Comparison of ENCODE assay signal across 1 cellular context in the genomic region with DNA sequence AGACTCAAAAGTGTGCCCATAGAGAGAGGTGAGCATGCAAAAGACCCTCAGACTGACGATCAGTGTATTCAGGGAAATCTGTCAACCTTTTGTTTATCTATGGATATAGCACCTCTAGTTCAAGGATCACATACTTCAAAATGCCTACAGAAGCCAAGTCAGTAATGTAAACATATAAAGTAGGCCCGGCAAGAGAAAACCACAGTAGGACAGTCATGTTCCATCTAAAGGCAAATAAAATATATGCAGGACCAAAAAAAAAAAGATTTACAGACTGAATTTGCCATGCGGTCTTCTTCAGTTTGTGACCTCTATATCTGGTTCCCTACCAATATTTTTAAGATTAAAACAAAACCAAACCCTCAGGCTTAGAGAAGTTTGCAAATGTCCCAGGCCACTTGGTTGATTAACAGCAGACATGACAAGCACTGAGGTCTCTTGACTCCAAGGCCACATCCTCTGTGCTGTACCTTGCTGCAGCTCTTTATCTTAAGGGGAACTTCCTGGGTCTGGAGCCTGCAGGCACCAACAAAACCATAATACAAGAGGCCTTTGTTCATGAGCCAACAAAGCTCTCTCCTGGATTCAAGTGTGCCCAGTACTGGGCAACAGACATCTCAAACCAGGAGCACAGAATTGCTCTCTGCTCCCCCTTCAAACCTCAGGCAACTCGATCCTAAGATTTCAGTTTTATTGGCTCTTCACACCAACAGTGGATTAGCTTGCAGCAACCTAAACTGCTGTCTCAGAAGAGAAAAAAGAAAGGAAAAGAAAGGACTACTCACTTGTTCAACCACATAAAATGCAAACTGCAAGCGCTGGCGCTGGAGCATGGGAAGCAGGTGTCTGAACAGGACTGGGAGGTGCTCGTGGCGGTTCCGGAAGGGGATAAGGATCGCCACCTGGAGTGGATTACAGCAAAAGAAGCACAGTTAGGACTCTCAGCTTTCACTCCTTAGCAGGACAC.
TF ChIP-seq lines count a peak whose summit lies in the region.

No MANE protein-coding gene starts in this region.

TF ChIP-seq in HepG2, 621 proteins besides CTCF, POLR2A, EP300 and RAD21 (continued from another document and continues in another):
- TF ChIP-seq, protein P1, sequence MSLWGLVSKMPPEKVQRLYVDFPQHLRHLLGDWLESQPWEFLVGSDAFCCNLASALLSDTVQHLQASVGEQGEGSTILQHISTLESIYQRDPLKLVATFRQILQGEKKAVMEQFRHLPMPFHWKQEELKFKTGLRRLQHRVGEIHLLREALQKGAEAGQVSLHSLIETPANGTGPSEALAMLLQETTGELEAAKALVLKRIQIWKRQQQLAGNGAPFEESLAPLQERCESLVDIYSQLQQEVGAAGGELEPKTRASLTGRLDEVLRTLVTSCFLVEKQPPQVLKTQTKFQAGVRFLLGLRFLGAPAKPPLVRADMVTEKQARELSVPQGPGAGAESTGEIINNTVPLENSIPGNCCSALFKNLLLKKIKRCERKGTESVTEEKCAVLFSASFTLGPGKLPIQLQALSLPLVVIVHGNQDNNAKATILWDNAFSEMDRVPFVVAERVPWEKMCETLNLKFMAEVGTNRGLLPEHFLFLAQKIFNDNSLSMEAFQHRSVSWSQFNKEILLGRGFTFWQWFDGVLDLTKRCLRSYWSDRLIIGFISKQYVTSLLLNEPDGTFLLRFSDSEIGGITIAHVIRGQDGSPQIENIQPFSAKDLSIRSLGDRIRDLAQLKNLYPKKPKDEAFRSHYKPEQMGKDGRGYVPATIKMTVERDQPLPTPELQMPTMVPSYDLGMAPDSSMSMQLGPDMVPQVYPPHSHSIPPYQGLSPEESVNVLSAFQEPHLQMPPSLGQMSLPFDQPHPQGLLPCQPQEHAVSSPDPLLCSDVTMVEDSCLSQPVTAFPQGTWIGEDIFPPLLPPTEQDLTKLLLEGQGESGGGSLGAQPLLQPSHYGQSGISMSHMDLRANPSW (CRISPR knock-in tag; IDR thresholded peaks at IDR 0.05; ENCODE audit: borderline replicate concordance): peak; percentile 92
- TF ChIP-seq ZSCAN20 (CRISPR knock-in tag; IDR thresholded peaks at IDR 0.05; ENCODE audit: borderline replicate concordance) (0 out of 2 replicates have a peak, but pooled peaks have one; percentile 15), ZNF225 (CRISPR knock-in tag; IDR thresholded peaks at IDR 0.05) (no peak), LCORL (IDR thresholded peaks at IDR 0.05) (no peak), LCORL (CRISPR knock-in tag; IDR thresholded peaks at IDR 0.05) (no peak), ZNF547 (CRISPR knock-in tag; IDR thresholded peaks at IDR 0.05) (no peak), ZNF629 (CRISPR knock-in tag; conservative IDR thresholded peaks at IDR 0.05) (no peak), SMAD1 (CRISPR knock-in tag; IDR thresholded peaks at IDR 0.05; ENCODE audit: borderline replicate concordance, low read depth) (no peak), CEBPG (CRISPR knock-in tag; IDR thresholded peaks at IDR 0.05) (peak; percentile 8), TBX3 (IDR thresholded peaks at IDR 0.05; ENCODE audit: borderline replicate concordance) (peak; percentile 75; the same call in 1 of the 2 replicates), ZNF557 (CRISPR knock-in tag; IDR thresholded peaks at IDR 0.05) (no peak; the same call in 1 of the 2 replicates), XRCC5 (optimal IDR thresholded peaks at IDR 0.05; ENCODE audit: low read length) (peak; percentile 66), RFXANK (CRISPR knock-in tag; IDR thresholded peaks at IDR 0.05) (no peak), ZBTB20 (CRISPR knock-in tag; IDR thresholded peaks at IDR 0.05; ENCODE audit: borderline replicate concordance, low read depth) (peak; percentile 85; the same call in 1 of the 2 replicates), PHF20 (CRISPR knock-in tag; IDR thresholded peaks at IDR 0.05) (no peak), JUN (CRISPR knock-in tag; IDR thresholded peaks at IDR 0.05) (0 out of 2 replicates have a peak, but pooled peaks have one; percentile 38), HMG20B (CRISPR knock-in tag; conservative IDR thresholded peaks at IDR 0.05) (peak; percentile 61; the same call in 1 of the 2 replicates), BRCA1 (CRISPR knock-in tag; IDR thresholded peaks at IDR 0.05) (0 out of 2 replicates have a peak, but pooled peaks have one; percentile 23), NR2F1 (CRISPR knock-in tag; IDR thresholded peaks at IDR 0.05) (peak in 1 of 2 experiments; percentile 26; a peak in 1 of 4 replicates), ZNF12 (CRISPR knock-in tag; IDR thresholded peaks at IDR 0.05) (peak; percentile 72), THAP11 (CRISPR knock-in tag; IDR thresholded peaks at IDR 0.05) (peak; percentile 8; the same call in 1 of the 2 replicates)
- TF ChIP-seq, protein P2, sequence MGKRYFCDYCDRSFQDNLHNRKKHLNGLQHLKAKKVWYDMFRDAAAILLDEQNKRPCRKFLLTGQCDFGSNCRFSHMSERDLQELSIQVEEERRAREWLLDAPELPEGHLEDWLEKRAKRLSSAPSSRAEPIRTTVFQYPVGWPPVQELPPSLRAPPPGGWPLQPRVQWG (CRISPR knock-in tag; IDR thresholded peaks at IDR 0.05; ENCODE audit: borderline replicate concordance, low read depth): no peak
- TF ChIP-seq, protein P3, sequence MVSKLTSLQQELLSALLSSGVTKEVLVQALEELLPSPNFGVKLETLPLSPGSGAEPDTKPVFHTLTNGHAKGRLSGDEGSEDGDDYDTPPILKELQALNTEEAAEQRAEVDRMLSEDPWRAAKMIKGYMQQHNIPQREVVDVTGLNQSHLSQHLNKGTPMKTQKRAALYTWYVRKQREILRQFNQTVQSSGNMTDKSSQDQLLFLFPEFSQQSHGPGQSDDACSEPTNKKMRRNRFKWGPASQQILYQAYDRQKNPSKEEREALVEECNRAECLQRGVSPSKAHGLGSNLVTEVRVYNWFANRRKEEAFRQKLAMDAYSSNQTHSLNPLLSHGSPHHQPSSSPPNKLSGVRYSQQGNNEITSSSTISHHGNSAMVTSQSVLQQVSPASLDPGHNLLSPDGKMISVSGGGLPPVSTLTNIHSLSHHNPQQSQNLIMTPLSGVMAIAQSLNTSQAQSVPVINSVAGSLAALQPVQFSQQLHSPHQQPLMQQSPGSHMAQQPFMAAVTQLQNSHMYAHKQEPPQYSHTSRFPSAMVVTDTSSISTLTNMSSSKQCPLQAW (CRISPR knock-in tag; IDR thresholded peaks at IDR 0.05): 0 out of 2 replicates have a peak, but pooled peaks have one; percentile 30
- TF ChIP-seq, protein P4, sequence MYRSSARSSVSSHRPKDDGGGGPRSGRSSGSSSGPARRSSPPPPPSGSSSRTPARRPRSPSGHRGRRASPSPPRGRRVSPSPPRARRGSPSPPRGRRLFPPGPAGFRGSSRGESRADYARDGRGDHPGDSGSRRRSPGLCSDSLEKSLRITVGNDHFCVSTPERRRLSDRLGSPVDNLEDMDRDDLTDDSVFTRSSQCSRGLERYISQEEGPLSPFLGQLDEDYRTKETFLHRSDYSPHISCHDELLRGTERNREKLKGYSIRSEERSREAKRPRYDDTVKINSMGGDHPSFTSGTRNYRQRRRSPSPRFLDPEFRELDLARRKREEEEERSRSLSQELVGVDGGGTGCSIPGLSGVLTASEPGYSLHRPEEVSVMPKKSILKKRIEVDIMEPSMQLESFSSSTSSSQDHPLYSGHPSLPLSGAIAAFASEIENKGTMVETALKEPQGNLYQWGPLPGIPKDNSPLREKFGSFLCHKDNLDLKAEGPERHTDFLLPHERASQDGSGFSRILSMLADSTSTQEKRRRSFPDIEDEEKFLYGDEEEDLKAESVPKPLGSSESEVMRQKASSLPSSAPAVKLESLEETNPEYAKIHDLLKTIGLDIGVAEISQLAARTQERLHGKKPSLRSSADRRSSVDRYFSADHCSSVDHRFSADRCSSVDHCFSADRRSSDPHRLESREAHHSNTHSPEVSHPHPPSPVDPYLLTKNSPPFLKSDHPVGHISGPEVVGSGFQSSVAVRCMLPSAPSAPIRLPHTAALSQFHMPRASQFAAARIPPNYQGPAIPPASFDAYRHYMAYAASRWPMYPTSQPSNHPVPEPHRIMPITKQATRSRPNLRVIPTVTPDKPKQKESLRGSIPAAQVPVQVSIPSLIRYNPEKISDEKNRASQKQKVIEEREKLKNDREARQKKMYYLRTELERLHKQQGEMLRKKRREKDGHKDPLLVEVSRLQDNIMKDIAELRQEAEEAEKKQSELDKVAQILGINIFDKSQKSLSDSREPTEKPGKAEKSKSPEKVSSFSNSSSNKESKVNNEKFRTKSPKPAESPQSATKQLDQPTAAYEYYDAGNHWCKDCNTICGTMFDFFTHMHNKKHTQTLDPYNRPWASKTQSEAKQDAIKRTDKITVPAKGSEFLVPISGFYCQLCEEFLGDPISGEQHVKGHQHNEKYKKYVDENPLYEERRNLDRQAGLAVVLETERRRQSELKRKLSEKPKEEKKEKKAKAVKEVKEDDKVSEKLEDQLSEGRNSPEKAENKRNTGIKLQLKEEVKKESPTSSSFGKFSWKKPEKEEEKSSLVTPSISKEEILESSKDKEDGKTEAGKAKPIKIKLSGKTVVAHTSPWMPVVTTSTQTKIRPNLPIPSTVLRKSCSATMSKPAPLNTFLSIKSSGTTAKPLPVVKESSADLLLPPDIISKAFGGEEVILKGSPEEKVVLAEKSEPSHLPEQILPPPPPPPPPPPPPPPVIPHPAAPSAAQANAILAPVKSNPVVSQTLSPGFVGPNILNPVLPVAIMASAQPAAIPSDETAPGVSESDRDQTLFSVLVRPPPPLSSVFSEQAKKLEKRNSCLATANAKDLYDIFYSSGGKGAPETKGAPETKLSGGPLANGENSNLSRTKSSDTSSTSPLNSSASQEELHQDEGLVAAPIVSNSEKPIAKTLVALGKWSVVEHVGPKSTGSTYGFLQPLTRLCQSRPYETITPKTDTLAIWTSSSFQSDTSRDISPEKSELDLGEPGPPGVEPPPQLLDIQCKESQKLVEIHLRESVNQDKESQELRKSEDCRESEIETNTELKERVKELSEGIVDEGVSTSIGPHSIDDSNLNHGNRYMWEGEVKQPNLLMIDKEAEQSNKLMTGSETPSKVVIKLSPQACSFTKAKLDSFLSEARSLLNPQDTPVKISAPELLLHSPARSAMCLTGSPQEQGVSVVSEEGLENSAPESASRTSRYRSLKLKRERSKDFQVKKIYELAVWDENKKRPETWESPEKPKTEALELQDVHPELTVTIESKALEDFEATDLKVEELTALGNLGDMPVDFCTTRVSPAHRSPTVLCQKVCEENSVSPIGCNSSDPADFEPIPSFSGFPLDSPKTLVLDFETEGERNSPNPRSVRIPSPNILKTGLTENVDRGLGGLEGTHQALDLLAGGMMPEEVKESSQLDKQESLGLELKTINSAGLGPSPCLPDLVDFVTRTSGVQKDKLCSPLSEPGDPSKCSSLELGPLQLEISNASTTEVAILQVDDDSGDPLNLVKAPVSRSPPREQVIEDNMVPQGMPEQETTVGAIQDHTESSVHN (CRISPR knock-in tag; IDR thresholded peaks at IDR 0.05): no peak
- TF ChIP-seq, protein P5, sequence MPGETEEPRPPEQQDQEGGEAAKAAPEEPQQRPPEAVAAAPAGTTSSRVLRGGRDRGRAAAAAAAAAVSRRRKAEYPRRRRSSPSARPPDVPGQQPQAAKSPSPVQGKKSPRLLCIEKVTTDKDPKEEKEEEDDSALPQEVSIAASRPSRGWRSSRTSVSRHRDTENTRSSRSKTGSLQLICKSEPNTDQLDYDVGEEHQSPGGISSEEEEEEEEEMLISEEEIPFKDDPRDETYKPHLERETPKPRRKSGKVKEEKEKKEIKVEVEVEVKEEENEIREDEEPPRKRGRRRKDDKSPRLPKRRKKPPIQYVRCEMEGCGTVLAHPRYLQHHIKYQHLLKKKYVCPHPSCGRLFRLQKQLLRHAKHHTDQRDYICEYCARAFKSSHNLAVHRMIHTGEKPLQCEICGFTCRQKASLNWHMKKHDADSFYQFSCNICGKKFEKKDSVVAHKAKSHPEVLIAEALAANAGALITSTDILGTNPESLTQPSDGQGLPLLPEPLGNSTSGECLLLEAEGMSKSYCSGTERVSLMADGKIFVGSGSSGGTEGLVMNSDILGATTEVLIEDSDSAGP (CRISPR knock-in tag; IDR thresholded peaks at IDR 0.05; ENCODE audit: borderline replicate concordance): 0 out of 2 replicates have a peak, but pooled peaks have one; percentile 11
- TF ChIP-seq, protein P6, sequence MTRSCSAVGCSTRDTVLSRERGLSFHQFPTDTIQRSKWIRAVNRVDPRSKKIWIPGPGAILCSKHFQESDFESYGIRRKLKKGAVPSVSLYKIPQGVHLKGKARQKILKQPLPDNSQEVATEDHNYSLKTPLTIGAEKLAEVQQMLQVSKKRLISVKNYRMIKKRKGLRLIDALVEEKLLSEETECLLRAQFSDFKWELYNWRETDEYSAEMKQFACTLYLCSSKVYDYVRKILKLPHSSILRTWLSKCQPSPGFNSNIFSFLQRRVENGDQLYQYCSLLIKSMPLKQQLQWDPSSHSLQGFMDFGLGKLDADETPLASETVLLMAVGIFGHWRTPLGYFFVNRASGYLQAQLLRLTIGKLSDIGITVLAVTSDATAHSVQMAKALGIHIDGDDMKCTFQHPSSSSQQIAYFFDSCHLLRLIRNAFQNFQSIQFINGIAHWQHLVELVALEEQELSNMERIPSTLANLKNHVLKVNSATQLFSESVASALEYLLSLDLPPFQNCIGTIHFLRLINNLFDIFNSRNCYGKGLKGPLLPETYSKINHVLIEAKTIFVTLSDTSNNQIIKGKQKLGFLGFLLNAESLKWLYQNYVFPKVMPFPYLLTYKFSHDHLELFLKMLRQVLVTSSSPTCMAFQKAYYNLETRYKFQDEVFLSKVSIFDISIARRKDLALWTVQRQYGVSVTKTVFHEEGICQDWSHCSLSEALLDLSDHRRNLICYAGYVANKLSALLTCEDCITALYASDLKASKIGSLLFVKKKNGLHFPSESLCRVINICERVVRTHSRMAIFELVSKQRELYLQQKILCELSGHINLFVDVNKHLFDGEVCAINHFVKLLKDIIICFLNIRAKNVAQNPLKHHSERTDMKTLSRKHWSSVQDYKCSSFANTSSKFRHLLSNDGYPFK (CRISPR knock-in tag; IDR thresholded peaks at IDR 0.05; ENCODE audit: borderline replicate concordance): peak; percentile 53; the same call in 1 of the 2 replicates
- TF ChIP-seq, protein P7, sequence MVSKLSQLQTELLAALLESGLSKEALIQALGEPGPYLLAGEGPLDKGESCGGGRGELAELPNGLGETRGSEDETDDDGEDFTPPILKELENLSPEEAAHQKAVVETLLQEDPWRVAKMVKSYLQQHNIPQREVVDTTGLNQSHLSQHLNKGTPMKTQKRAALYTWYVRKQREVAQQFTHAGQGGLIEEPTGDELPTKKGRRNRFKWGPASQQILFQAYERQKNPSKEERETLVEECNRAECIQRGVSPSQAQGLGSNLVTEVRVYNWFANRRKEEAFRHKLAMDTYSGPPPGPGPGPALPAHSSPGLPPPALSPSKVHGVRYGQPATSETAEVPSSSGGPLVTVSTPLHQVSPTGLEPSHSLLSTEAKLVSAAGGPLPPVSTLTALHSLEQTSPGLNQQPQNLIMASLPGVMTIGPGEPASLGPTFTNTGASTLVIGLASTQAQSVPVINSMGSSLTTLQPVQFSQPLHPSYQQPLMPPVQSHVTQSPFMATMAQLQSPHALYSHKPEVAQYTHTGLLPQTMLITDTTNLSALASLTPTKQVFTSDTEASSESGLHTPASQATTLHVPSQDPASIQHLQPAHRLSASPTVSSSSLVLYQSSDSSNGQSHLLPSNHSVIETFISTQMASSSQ (IDR thresholded peaks at IDR 0.05; ENCODE audit: low read depth): no peak
- TF ChIP-seq, protein P7 (CRISPR knock-in tag; IDR thresholded peaks at IDR 0.05; ENCODE audit: borderline replicate concordance): peak; percentile 31; the same call in 1 of the 2 replicates
